ENCODE assay signal across 8 cellular contexts in genomic region chr9:75891277-75892167, GRCh38. TPM values are rescaled to one million over a fixed set of nuclear protein-coding genes. Genes with fewer than 3 reads are reported as not detected.
DNase-seq lines count a peak whose midpoint lies in the region; ATAC-seq, FAIRE-seq and TF ChIP-seq lines count a peak whose summit lies in the region.

No MANE protein-coding gene starts in this region.

- H3K9ac ChIP-seq in skeletal muscle tissue (ENCODE audit: low read depth in 1 of 3, low read length in 3 of 3): peak overlapping the region; percentile 63 to 74 (median 73)

- TF ChIP-seq CTCF in brain microvascular endothelial cell (IDR thresholded peaks at IDR 0.05; ENCODE audit: low read depth, low read length, missing control alignments): no peak

- ATAC-seq in GM19023 (IDR thresholded peaks at IDR 0.05; ENCODE audit: unreplicated experiment) (peak; percentile 8), HG03442 (IDR thresholded peaks at IDR 0.05; ENCODE audit: unreplicated experiment) (no peak), HG02870 (IDR thresholded peaks at IDR 0.05; ENCODE audit: unreplicated experiment) (no peak)

- H3K27ac ChIP-seq in brain microvascular endothelial cell (peak overlapping the region; percentile 79), skeletal muscle tissue (ENCODE audit: low read depth, low read length) (peak overlapping the region; percentile 66)

- no peaks in the 10 kb centered on the region for H3K9me3 ChIP-seq in skeletal muscle tissue (ENCODE audit: control insufficient read depth in 3 of 3, low read length in 3 of 3)

- DNase-seq in RCC 7860 (ENCODE audit: low spot score) (peak; percentile 23), brain microvascular endothelial cell (peak; percentile 54), iPS-NIHi11 (ENCODE audit: low spot score) (peak; percentile 26), pons (ENCODE audit: low spot score) (no peak)

- H3K36me3 ChIP-seq in brain microvascular endothelial cell (replicated peaks): no peaks in the 10 kb centered on the region
- no peaks in the 10 kb centered on the region for H3K36me3 ChIP-seq in skeletal muscle tissue (ENCODE audit: control insufficient read depth in 3 of 3, insufficient read depth in 3 of 3, low read length in 3 of 3)

- H3K27me3 ChIP-seq in brain microvascular endothelial cell (replicated peaks) (no peaks in the 10 kb centered on the region), skeletal muscle tissue (ENCODE audit: control insufficient read depth in 3 of 3, insufficient read depth in 3 of 3, low read length in 3 of 3) (peaks cover 2 to 10% (median 5%) of the 10 kb centered on the region in 3 donors)

- no peak for FAIRE-seq in RCC 7860 (lab: Jason Lieb, UNC)

- peak overlapping the region; percentile 77 for H3K4me3 ChIP-seq in brain microvascular endothelial cell (ENCODE audit: low read depth, low read length)
- peak overlapping the region; percentile 81 to 91 (median 84) for H3K4me3 ChIP-seq in skeletal muscle tissue (ENCODE audit: low read length in 3 of 3)

- peaks cover 19 to 30% (median 23%) of the 10 kb centered on the region in 3 donors for H3K4me1 ChIP-seq in skeletal muscle tissue (ENCODE audit: control insufficient read depth in 3 of 3, insufficient read depth in 3 of 3, low read length in 3 of 3)

- in situ Hi-C loops in brain microvascular endothelial cell (cut with HindIII; ENCODE audit: low pct_ligation_motif_present, low sequenced_read_pairs): no loop called here

RNA-seq across cellular contexts. Expression of gene PCSK5, which starts 1.0 kb away (rescaled TPM):
- total RNA-seq in skeletal muscle tissue: 16.7 TPM
